23 cellular contexts compared by ENCODE assay signal in genomic region chr1:83810160-83810559, GRCh38.
"Had no signal": no experiment of that assay in that cellular context is flagged by ENCODE, and none has a peak within 500 bp of the region (broad histone marks: within the 10 kb centered on the region; RNA-seq: fewer than 3 reads in every experiment).

No MANE protein-coding gene starts in this region.

- H3K36me3 Mint-ChIP-seq: natural killer cell; stimulated activated effector memory CD8-positive, alpha-beta T cell treated with anti-CD3 and anti-CD28 coated beads, Interleukin-12 subunit alpha, Interleukin-12 subunit beta, amount 100 ng/mL, for 72 hours had no signal

- H3K36me3 ChIP-seq: gastrocnemius medialis, heart left ventricle, neutrophil, pancreas, right lobe of liver, stomach, thyroid gland, vagina had no signal

- H3K4me3 Mint-ChIP-seq: memory B cell; natural killer cell; stimulated activated effector memory CD8-positive, alpha-beta T cell treated with anti-CD3 and anti-CD28 coated beads, Interleukin-12 subunit alpha, Interleukin-12 subunit beta, amount 100 ng/mL, for 72 hours had no signal

- H3K4me1 Mint-ChIP-seq: memory B cell; natural killer cell; stimulated activated effector memory CD8-positive, alpha-beta T cell treated with anti-CD3 and anti-CD28 coated beads, Interleukin-12 subunit alpha, Interleukin-12 subunit beta, amount 100 ng/mL, for 72 hours had no signal

- H3K79me2 ChIP-seq: hepatocyte had no signal

- H3K4me3 ChIP-seq: dorsolateral prefrontal cortex, gastrocnemius medialis, heart left ventricle, hepatocyte, lung, pancreas, right lobe of liver, stomach, thyroid gland, vagina had no signal

- H3K4me1 ChIP-seq: pancreas, stomach, thyroid gland, vagina had no signal

- H3K27ac ChIP-seq: dorsolateral prefrontal cortex, gastrocnemius medialis, heart left ventricle, hepatocyte, neutrophil, pancreas, right lobe of liver, stomach, thyroid gland, vagina had no signal

- H3K9me3 ChIP-seq: gastrocnemius medialis, heart left ventricle, neutrophil, pancreas, right lobe of liver, stomach, thyroid gland, vagina had no signal

- H3K4me2 ChIP-seq: hepatocyte had no signal

- H3K27me3 ChIP-seq: dorsolateral prefrontal cortex, gastrocnemius medialis, heart left ventricle, hepatocyte, neutrophil, pancreas, right lobe of liver, stomach, thyroid gland, vagina had no signal

- H2AFZ ChIP-seq: hepatocyte had no signal

- H3K9me3 Mint-ChIP-seq: memory B cell; stimulated activated effector memory CD8-positive, alpha-beta T cell treated with anti-CD3 and anti-CD28 coated beads, Interleukin-12 subunit alpha, Interleukin-12 subunit beta, amount 100 ng/mL, for 72 hours had no signal

- DNase-seq: dorsolateral prefrontal cortex; effector CD4-positive, alpha-beta T cell; gastrocnemius medialis; heart left ventricle; kidney; natural killer cell; pancreas; right lobe of liver; small intestine; stimulated activated CD4-positive, alpha-beta T cell treated with anti-CD3 and anti-CD28 coated beads, Interleukin-12 subunit alpha, Interleukin-12 subunit beta, amount 100 ng/mL, for 4 hours; stimulated activated CD4-positive, alpha-beta T cell treated with anti-CD3 and anti-CD28 coated beads, Interleukin-1b, Interleukin-23, amount 100 ng/mL, for 48 hours; stimulated activated CD4-positive, alpha-beta T cell treated with anti-CD3 and anti-CD28 coated beads, Interleukin-4, amount 100 ng/mL, for 1 hour; stimulated activated naive CD4-positive, alpha-beta T cell treated with Interleukin-2 at 50 U/mL for 16 hours; stomach; thyroid gland; trophoblast cell had no signal

- H3K27ac Mint-ChIP-seq: memory B cell; natural killer cell; stimulated activated effector memory CD8-positive, alpha-beta T cell treated with anti-CD3 and anti-CD28 coated beads, Interleukin-12 subunit alpha, Interleukin-12 subunit beta, amount 100 ng/mL, for 72 hours had no signal

- ATAC-seq: gastrocnemius medialis; heart left ventricle; left lobe of liver; natural killer cell; pancreas; right lobe of liver; stimulated activated effector memory CD8-positive, alpha-beta T cell treated with anti-CD3 and anti-CD28 coated beads, Interleukin-12 subunit alpha, Interleukin-12 subunit beta, amount 100 ng/mL, for 72 hours had no signal
